In the genomic region with DNA sequence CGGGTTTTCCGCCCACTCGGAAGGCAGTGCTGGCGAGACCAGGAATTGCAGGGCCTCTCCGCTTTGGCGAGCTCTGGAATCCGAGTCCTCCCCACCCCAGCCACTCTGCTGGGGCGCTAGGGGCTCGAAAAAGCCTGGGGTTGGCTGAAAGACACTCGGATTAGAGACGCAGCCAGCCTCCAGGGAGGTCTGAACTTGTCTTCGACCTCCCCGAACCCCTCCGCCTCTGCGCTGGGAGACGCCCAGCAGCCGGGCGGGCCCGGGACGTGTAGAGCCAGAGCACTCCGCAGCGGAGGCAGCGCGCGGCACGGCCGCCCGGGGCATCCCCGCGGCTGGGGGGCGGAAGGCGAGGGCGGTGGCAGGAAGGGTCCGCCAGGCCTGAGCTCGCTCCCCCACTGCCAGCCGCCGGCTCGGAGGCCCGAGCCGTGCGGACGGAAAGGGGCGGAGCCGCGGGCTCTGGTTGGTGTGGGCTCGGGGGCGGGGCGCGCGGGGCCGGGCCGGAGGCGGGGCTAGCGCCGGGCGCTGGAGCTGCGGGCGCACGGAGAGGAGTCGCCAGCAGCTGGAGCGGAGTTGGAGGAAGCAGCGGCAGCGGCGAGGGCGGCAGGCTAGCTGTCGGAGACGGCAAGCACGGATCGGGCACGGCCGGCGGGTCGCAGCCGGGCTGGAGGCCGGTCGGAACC, we compare ENCODE assay signal across 8 cellular contexts. TPM values are rescaled to one million over a fixed set of nuclear protein-coding genes. Genes with fewer than 3 reads are reported as not detected.
DNase-seq lines count a peak whose midpoint lies in the region; ATAC-seq and TF ChIP-seq lines count a peak whose summit lies in the region.

TSS of gene PIK3R1 (plus strand) at position 549 of the 680 bp plus-strand sequence. CDS start 10,920 bp downstream, outside the sequence.

- peaks cover 3 to 17% of the 10 kb centered on the region in 2 donors for H3K9me3 Mint-ChIP-seq in activated naive CD4-positive, alpha-beta T cell treated with anti-CD3 and anti-CD28 coated beads, Interleukin-2, amount 50 U/mL, for 72 hours

- H3K36me3 ChIP-seq in osteoblast (ENCODE audit: insufficient read depth, low read length) (no peaks in the 10 kb centered on the region), testis (ENCODE audit: low read depth, missing control alignments) (no peaks in the 10 kb centered on the region)

- intact Hi-C loops in testis (cut with DNase I; ENCODE audit: low total_unique reads), result no loop called here

- H3K27me3 ChIP-seq in osteoblast (ENCODE audit: insufficient read depth, low read length) (no peaks in the 10 kb centered on the region), testis (no peaks in the 10 kb centered on the region)

- H3K36me3 Mint-ChIP-seq in activated naive CD4-positive, alpha-beta T cell treated with anti-CD3 and anti-CD28 coated beads, Interleukin-2, amount 50 U/mL, for 72 hours, result peaks cover 20 to 38% of the 10 kb centered on the region in 2 donors

- peak within 1 kb of the TSS; percentile 93 for H3K4me3 ChIP-seq in osteoblast (ENCODE audit: insufficient read depth, low read length)
- H3K4me3 ChIP-seq in testis, result peak within 1 kb of the TSS; percentile 75 to 99

- ATAC-seq in HG02678 (IDR thresholded peaks at IDR 0.05; ENCODE audit: unreplicated experiment), result peak; percentile 82
- peak; percentile 86 to 88 for ATAC-seq in activated naive CD4-positive, alpha-beta T cell treated with anti-CD3 and anti-CD28 coated beads, Interleukin-2, amount 50 U/mL, for 72 hours

- H3K27ac Mint-ChIP-seq in activated naive CD4-positive, alpha-beta T cell treated with anti-CD3 and anti-CD28 coated beads, Interleukin-2, amount 50 U/mL, for 72 hours, result peak within 1 kb of the TSS; percentile 85 to 95

- TF ChIP-seq CTCF in GM12872 (IDR thresholded peaks at IDR 0.05; ENCODE audit: insufficient read depth, low read depth, low read length) (peak; percentile 42; the same call in 2 of the 3 replicates), osteoblast (IDR thresholded peaks at IDR 0.05; ENCODE audit: extremely low read depth, low read depth, low read length) (peak; percentile 42), testis (IDR thresholded peaks at IDR 0.05) (peak; percentile 18 to 59 (median 58))

- 1 to 4% methylated on average over 8 to 50 of the region's 76 CpGs for WGBS in testis, 2 donors

- no peaks in the 10 kb centered on the region for H3K9me3 ChIP-seq in osteoblast (ENCODE audit: low read depth, low read length)
- no peaks in the 10 kb centered on the region for H3K9me3 ChIP-seq in testis

- H2AFZ ChIP-seq in osteoblast (ENCODE audit: low read length), result peak within 1 kb of the TSS; percentile 92

- peak; percentile 88 for TF ChIP-seq POLR2A in testis (IDR thresholded peaks at IDR 0.05)

- peak within 1 kb of the TSS; percentile 83 for H3K4me2 ChIP-seq in osteoblast (ENCODE audit: insufficient read depth, low read length)

- peaks cover 30% of the 10 kb centered on the region for H4K20me1 ChIP-seq in osteoblast (ENCODE audit: insufficient read depth, low read length)

- peak; percentile 83 for DNase-seq in NCI-H1105 (lab: John Stamatoyannopoulos, UW)
- peak; percentile 83 for DNase-seq in SKM-1 (lab: John Stamatoyannopoulos, UW; ENCODE audit: unreplicated experiment)
- DNase-seq in activated naive CD4-positive, alpha-beta T cell treated with anti-CD3 and anti-CD28 coated beads, Interleukin-2, amount 50 U/mL, for 72 hours (ENCODE audit: low spot score in 2 of 2), result peak; percentile 90 to 96
- DNase-seq in glomerular visceral epithelial cell (ENCODE audit: extremely low spot score), result peak; percentile 98
- peak; percentile 99 for DNase-seq in osteoblast (ENCODE audit: insufficient read length, low spot score, missing footprints)
- DNase-seq in testis, result peak; percentile 96

- peak within 1 kb of the TSS; percentile 91 for H3K27ac ChIP-seq in osteoblast (ENCODE audit: low read depth, low read length)
- H3K27ac ChIP-seq in testis, result peak within 1 kb of the TSS; percentile 96 to 97

- peaks cover 42% of the 10 kb centered on the region for H3K79me2 ChIP-seq in osteoblast (ENCODE audit: insufficient read depth, low read length)

- H3K4me1 ChIP-seq in osteoblast (ENCODE audit: insufficient read depth, low read length), result peaks cover 17% of the 10 kb centered on the region
- peaks cover 20% of the 10 kb centered on the region for H3K4me1 ChIP-seq in testis

RNA-seq across cellular contexts. Expression of gene PIK3R1, which starts in this region (rescaled TPM):
- 10 to 100 TPM; 24.7 to 54.8 TPM for total RNA-seq in activated naive CD4-positive, alpha-beta T cell treated with anti-CD3 and anti-CD28 coated beads, Interleukin-2, amount 50 U/mL, for 72 hours
- 26.8 and 37.7 TPM in 2 replicates for total RNA-seq in osteoblast
- 10 to 100 TPM; 48.1 to 63.7 TPM for total RNA-seq in testis
- 16.9 TPM for polyA plus RNA-seq in testis (ENCODE audit: insufficient read depth, low read depth, low replicate concordance)

Comparison
In these comparisons a context has a peak if more than half of its experiments do, and no peak if none do; other contexts are left out.
1. Peak in every context shown above with its lines: DNase-seq, ATAC-seq, H3K4me3 ChIP-seq and H3K27ac ChIP-seq.